ENCODE assay signal across 8 cellular contexts in genomic region chr17:62966426-62967110, GRCh38. TPM values are rescaled to one million over a fixed set of nuclear protein-coding genes. Genes with fewer than 3 reads are reported as not detected.
A peak's percentile ranks its signal among the peaks of the same experiment; 100 is the strongest.
DNase-seq lines count a peak whose midpoint lies in the region; ATAC-seq and TF ChIP-seq lines count a peak whose summit lies in the region.

No MANE protein-coding gene starts in this region.

- intact Hi-C loops in activated CD4-positive, alpha-beta T cell treated with anti-CD3 and anti-CD28 coated beads, Interleukin-2, amount 10 ng/mL, durations not matched to agents 24 days and 14 days (cut with micrococcal nuclease) = no loop called here
- intact Hi-C loops in mucosa of descending colon (cut with DNase I, micrococcal nuclease) = loop anchor here (5.0 kb wide), 2 partner anchors 254 to 264 kb away; no protein-coding TSS in a partner anchor

- peaks cover 5% of the 10 kb centered on the region for H3K9me3 ChIP-seq in HUES6 (ENCODE audit: control insufficient read depth, insufficient read depth, low read depth, low read length)
- no peaks in the 10 kb centered on the region for H3K9me3 ChIP-seq in mucosa of descending colon

- H3K36me3 ChIP-seq in HUES6 (ENCODE audit: control insufficient read depth, insufficient read depth, low read length) = no peaks in the 10 kb centered on the region
- no peaks in the 10 kb centered on the region for H3K36me3 ChIP-seq in mucosa of descending colon (ENCODE audit: low read depth)

- DNase-seq in activated CD4-positive, alpha-beta T cell treated with anti-CD3 and anti-CD28 coated beads, Interleukin-2, amount 10 ng/mL, durations not matched to agents 24 days and 14 days = peak; percentile 82
- DNase-seq in effector memory CD8-positive, alpha-beta T cell = no peak
- peak; percentile 73 to 84 (median 74) for DNase-seq in mucosa of descending colon
- no peak for DNase-seq in stimulated activated naive B cell treated with anti-CD40 and anti-IgM and Interleukin-4, amounts not matched to agents 10 μg/mL and 1 μg/mL and 100 μg/mL, for 72 hours
- no peak for DNase-seq in NCI-H226

- H3K4me1 Mint-ChIP-seq in activated CD4-positive, alpha-beta T cell treated with anti-CD3 and anti-CD28 coated beads, Interleukin-2, amount 10 ng/mL, durations not matched to agents 24 days and 14 days = peaks cover 25% of the 10 kb centered on the region
- peaks cover 28 to 31% of the 10 kb centered on the region in 2 donors for H3K4me1 Mint-ChIP-seq in effector memory CD8-positive, alpha-beta T cell (ENCODE audit: low read depth in 2 of 2)
- peaks cover 15 to 27% of the 10 kb centered on the region in 2 donors for H3K4me1 Mint-ChIP-seq in stimulated activated naive B cell treated with anti-CD40 and anti-IgM and Interleukin-4, amounts not matched to agents 10 μg/mL and 1 μg/mL and 100 μg/mL, for 72 hours

- H3K4me1 ChIP-seq in HUES6 (ENCODE audit: control insufficient read depth, insufficient read depth, low read length) (peaks cover 15% of the 10 kb centered on the region), mucosa of descending colon (ENCODE audit: low read depth) (peaks cover 16% of the 10 kb centered on the region)

- peak overlapping the region; percentile 78 for H3K4me3 Mint-ChIP-seq in activated CD4-positive, alpha-beta T cell treated with anti-CD3 and anti-CD28 coated beads, Interleukin-2, amount 10 ng/mL, durations not matched to agents 24 days and 14 days
- H3K4me3 Mint-ChIP-seq in effector memory CD8-positive, alpha-beta T cell = peak overlapping the region; percentile 83
- H3K4me3 Mint-ChIP-seq in stimulated activated naive B cell treated with anti-CD40 and anti-IgM and Interleukin-4, amounts not matched to agents 10 μg/mL and 1 μg/mL and 100 μg/mL, for 72 hours = peak overlapping the region; percentile 82 to 85

- TF ChIP-seq POLR2A in GM18505 (IDR thresholded peaks at IDR 0.05; ENCODE audit: borderline replicate concordance, extremely low read depth, insufficient read depth, insufficient read length) = no peak

- peak overlapping the region; percentile 58 for H3K9ac ChIP-seq in HUES6 (ENCODE audit: low read length)

- no peaks in the 10 kb centered on the region for H3K36me3 Mint-ChIP-seq in activated CD4-positive, alpha-beta T cell treated with anti-CD3 and anti-CD28 coated beads, Interleukin-2, amount 10 ng/mL, durations not matched to agents 24 days and 14 days (ENCODE audit: low read depth)
- peaks cover 10% of the 10 kb centered on the region for H3K36me3 Mint-ChIP-seq in effector memory CD8-positive, alpha-beta T cell (ENCODE audit: insufficient read depth)
- H3K36me3 Mint-ChIP-seq in stimulated activated naive B cell treated with anti-CD40 and anti-IgM and Interleukin-4, amounts not matched to agents 10 μg/mL and 1 μg/mL and 100 μg/mL, for 72 hours = no peaks in the 10 kb centered on the region

- H3K27ac Mint-ChIP-seq in activated CD4-positive, alpha-beta T cell treated with anti-CD3 and anti-CD28 coated beads, Interleukin-2, amount 10 ng/mL, durations not matched to agents 24 days and 14 days = no peak overlapping the region
- peak overlapping the region; percentile 33 to 59 for H3K27ac Mint-ChIP-seq in effector memory CD8-positive, alpha-beta T cell
- H3K27ac Mint-ChIP-seq in stimulated activated naive B cell treated with anti-CD40 and anti-IgM and Interleukin-4, amounts not matched to agents 10 μg/mL and 1 μg/mL and 100 μg/mL, for 72 hours = peak overlapping the region; percentile 70

- H3K27me3 ChIP-seq in HUES6 (ENCODE audit: control insufficient read depth, insufficient read depth, low read length) = peaks cover 28% of the 10 kb centered on the region

- H3K4me3 ChIP-seq in HUES6 (ENCODE audit: low read depth, low read length) = peak overlapping the region; percentile 74
- peak overlapping the region; percentile 71 for H3K4me3 ChIP-seq in mucosa of descending colon

- TF ChIP-seq CTCF in 22Rv1 (IDR thresholded peaks at IDR 0.05) (peak; percentile 14; the same call in 1 of the 2 replicates), mucosa of descending colon (IDR thresholded peaks at IDR 0.05) (no peak)

- H3K9me3 Mint-ChIP-seq in activated CD4-positive, alpha-beta T cell treated with anti-CD3 and anti-CD28 coated beads, Interleukin-2, amount 10 ng/mL, durations not matched to agents 24 days and 14 days = no peaks in the 10 kb centered on the region
- H3K9me3 Mint-ChIP-seq in effector memory CD8-positive, alpha-beta T cell = no peaks in the 10 kb centered on the region
- no peaks in the 10 kb centered on the region for H3K9me3 Mint-ChIP-seq in stimulated activated naive B cell treated with anti-CD40 and anti-IgM and Interleukin-4, amounts not matched to agents 10 μg/mL and 1 μg/mL and 100 μg/mL, for 72 hours

- peak overlapping the region; percentile 45 for H3K27ac ChIP-seq in 22Rv1
- no peak overlapping the region for H3K27ac ChIP-seq in HUES6 (ENCODE audit: low read depth, low read length)

- ATAC-seq in GM18505 (IDR thresholded peaks at IDR 0.05; ENCODE audit: unreplicated experiment) (peak; percentile 30), mucosa of descending colon (peak; percentile 70)
- peak; percentile 41 for ATAC-seq in effector memory CD8-positive, alpha-beta T cell (replicated peaks)
- ATAC-seq in stimulated activated naive B cell treated with anti-CD40 and anti-IgM and Interleukin-4, amounts not matched to agents 10 μg/mL and 1 μg/mL and 100 μg/mL, for 72 hours (replicated peaks) = peak in 1 of 2 donors; percentile 58

- H3K27me3 Mint-ChIP-seq in activated CD4-positive, alpha-beta T cell treated with anti-CD3 and anti-CD28 coated beads, Interleukin-2, amount 10 ng/mL, durations not matched to agents 24 days and 14 days = peaks cover 66% of the 10 kb centered on the region
- no peaks in the 10 kb centered on the region for H3K27me3 Mint-ChIP-seq in effector memory CD8-positive, alpha-beta T cell
- peaks cover 14 to 16% of the 10 kb centered on the region in 2 donors for H3K27me3 Mint-ChIP-seq in stimulated activated naive B cell treated with anti-CD40 and anti-IgM and Interleukin-4, amounts not matched to agents 10 μg/mL and 1 μg/mL and 100 μg/mL, for 72 hours

RNA-seq across cellular contexts. Expression of gene TANC2, which starts 0.5 kb away (rescaled TPM):
- total RNA-seq in activated CD4-positive, alpha-beta T cell treated with anti-CD3 and anti-CD28 coated beads, Interleukin-2, amount 10 ng/mL, durations not matched to agents 24 days and 14 days = 0.58 and 0.92 TPM in 2 replicates
- 10 to 100 TPM in 2 of 3 donors, 1 to 10 TPM in 1; 8.2 to 30.3 (median 20.2) TPM for total RNA-seq in mucosa of descending colon

Comparison
In these comparisons a context has a peak if more than half of its experiments do, and no peak if none do; other contexts are left out.
1. DNase-seq: peak in activated CD4-positive, alpha-beta T cell treated with anti-CD3 and anti-CD28 coated beads, Interleukin-2, amount 10 ng/mL, durations not matched to agents 24 days and 14 days (single experiment) and mucosa of descending colon (3 of 3); none in effector memory CD8-positive, alpha-beta T cell (0 of 3), stimulated activated naive B cell treated with anti-CD40 and anti-IgM and Interleukin-4, amounts not matched to agents 10 μg/mL and 1 μg/mL and 100 μg/mL, for 72 hours (single experiment) and NCI-H226 (single experiment).
2. Peak in every context shown above with its lines, with median percentiles within 50 percentile points of each other: H3K4me3 Mint-ChIP-seq.